In the genomic region with DNA sequence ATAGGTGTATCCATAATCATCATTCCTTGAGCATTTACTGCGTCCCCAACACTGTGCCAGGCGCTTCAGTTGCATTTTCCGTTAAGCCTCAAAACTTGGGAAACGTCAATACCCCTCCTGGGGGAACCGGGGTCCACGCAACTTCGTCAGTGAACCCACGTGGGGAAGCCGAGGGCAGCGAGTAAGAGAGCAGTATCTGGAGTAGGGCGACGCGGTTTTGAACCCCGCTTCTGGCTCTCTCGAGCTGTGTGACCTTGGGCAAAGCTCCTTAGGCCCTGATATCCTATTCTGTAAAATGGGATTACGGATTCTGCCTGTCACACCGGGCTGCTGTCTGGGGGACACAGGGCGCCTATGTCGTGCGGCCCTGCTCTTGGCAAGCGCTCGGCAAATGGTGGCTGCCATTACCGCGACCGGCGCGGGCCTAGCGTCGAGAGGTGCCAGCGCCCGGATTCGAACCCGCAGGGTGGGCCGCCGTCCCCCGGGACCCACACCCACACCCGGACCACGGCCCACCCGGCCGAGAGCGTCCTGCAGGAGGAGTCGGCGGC, we compare ENCODE assay signal across 1 cellular context.
TF ChIP-seq lines count a peak whose summit lies in the region.

No MANE protein-coding gene starts in this region.

TF ChIP-seq in HCT116, 20 proteins besides CTCF, POLR2A, EP300 and RAD21 (continued from another document):
- TF ChIP-seq, protein P1, sequence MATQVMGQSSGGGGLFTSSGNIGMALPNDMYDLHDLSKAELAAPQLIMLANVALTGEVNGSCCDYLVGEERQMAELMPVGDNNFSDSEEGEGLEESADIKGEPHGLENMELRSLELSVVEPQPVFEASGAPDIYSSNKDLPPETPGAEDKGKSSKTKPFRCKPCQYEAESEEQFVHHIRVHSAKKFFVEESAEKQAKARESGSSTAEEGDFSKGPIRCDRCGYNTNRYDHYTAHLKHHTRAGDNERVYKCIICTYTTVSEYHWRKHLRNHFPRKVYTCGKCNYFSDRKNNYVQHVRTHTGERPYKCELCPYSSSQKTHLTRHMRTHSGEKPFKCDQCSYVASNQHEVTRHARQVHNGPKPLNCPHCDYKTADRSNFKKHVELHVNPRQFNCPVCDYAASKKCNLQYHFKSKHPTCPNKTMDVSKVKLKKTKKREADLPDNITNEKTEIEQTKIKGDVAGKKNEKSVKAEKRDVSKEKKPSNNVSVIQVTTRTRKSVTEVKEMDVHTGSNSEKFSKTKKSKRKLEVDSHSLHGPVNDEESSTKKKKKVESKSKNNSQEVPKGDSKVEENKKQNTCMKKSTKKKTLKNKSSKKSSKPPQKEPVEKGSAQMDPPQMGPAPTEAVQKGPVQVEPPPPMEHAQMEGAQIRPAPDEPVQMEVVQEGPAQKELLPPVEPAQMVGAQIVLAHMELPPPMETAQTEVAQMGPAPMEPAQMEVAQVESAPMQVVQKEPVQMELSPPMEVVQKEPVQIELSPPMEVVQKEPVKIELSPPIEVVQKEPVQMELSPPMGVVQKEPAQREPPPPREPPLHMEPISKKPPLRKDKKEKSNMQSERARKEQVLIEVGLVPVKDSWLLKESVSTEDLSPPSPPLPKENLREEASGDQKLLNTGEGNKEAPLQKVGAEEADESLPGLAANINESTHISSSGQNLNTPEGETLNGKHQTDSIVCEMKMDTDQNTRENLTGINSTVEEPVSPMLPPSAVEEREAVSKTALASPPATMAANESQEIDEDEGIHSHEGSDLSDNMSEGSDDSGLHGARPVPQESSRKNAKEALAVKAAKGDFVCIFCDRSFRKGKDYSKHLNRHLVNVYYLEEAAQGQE (IDR thresholded peaks at IDR 0.05; ENCODE audit: low read depth): no peak
- TF ChIP-seq ZBTB33 (IDR thresholded peaks at IDR 0.05; ENCODE audit: extremely low read depth, insufficient replicate concordance, low read length): no peak
TF ChIP-seq in HCT116: peak in this region for 0.
